Comparison of ENCODE assay signal across 24 cellular contexts in genomic region chrX:9520211-9520590, GRCh38. TPM values are rescaled to one million over a fixed set of nuclear protein-coding genes. Genes with fewer than 3 reads are reported as not detected.
A peak's percentile ranks its signal among the peaks of the same experiment; 100 is the strongest.
DNase-seq lines count a peak whose midpoint lies in the region; ATAC-seq and TF ChIP-seq lines count a peak whose summit lies in the region.
"Had no signal": no experiment of that assay in that cellular context is flagged by ENCODE, and none has a peak within 500 bp of the region (broad histone marks: within the 10 kb centered on the region; RNA-seq: fewer than 3 reads in every experiment).

No MANE protein-coding gene starts in this region.

- peaks cover 59% of the 10 kb centered on the region for H3K4me1 Mint-ChIP-seq in activated naive CD4-positive, alpha-beta T cell treated with anti-CD3 and anti-CD28 coated beads, Interleukin-2, amount 50 U/mL, for 24 hours

- H3K9me2 ChIP-seq in hepatocyte (replicated peaks; ENCODE audit: insufficient read depth), result no peaks in the 10 kb centered on the region

- H3K27me3 ChIP-seq in hepatocyte (no peaks in the 10 kb centered on the region), psoas muscle (ENCODE audit: insufficient read depth in 3 of 3, low read length in 2 of 3) (no peaks in the 10 kb centered on the region)
- H3K27me3 ChIP-seq: SJCRH30 had no signal

- H3K4me3 Mint-ChIP-seq in activated naive CD4-positive, alpha-beta T cell treated with anti-CD3 and anti-CD28 coated beads, Interleukin-2, amount 50 U/mL, for 24 hours, result no peak overlapping the region
- H3K4me3 Mint-ChIP-seq: B cell; CD8-positive, alpha-beta memory T cell had no signal

- no peaks in the 10 kb centered on the region for H3K27me3 Mint-ChIP-seq in activated naive CD4-positive, alpha-beta T cell treated with anti-CD3 and anti-CD28 coated beads, Interleukin-2, amount 50 U/mL, for 24 hours
- H3K27me3 Mint-ChIP-seq: B cell; CD8-positive, alpha-beta memory T cell had no signal

- H3K9me3 Mint-ChIP-seq in activated naive CD4-positive, alpha-beta T cell treated with anti-CD3 and anti-CD28 coated beads, Interleukin-2, amount 50 U/mL, for 24 hours, result no peaks in the 10 kb centered on the region
- H3K9me3 Mint-ChIP-seq in activated naive CD4-positive, alpha-beta T cell treated with anti-CD3 and anti-CD28 coated beads, Interleukin-2, amount 50 U/mL, for 72 hours, result no peaks in the 10 kb centered on the region
- H3K9me3 Mint-ChIP-seq: CD8-positive, alpha-beta memory T cell had no signal

- DNase-seq in activated naive CD4-positive, alpha-beta T cell treated with anti-CD3 and anti-CD28 coated beads, Interleukin-2, amount 50 U/mL, for 72 hours (ENCODE audit: low spot score in 2 of 2), result no peak
- no peak for DNase-seq in hepatocyte (ENCODE audit: low spot score)
- DNase-seq in psoas muscle, result no peak
- DNase-seq in stimulated activated CD4-positive, alpha-beta T cell treated with anti-CD3 and anti-CD28 coated beads, Interleukin-4, amount 100 ng/mL, for 4 hours, result no peak
- DNase-seq: Calu3; CD8-positive, alpha-beta memory T cell; DMS79 treated with DMSO at 0.1 percent for 48 hours; Kasumi-1; NCI-H1092 treated with DMSO at 0.1 percent for 48 hours; NCI-H1436; NCI-H187; NCI-H2081 treated with DMSO at 0.1 percent for 48 hours; NCI-H2171; NCI-H226; NCI-H510A; NCI-H774; SJCRH30 had no signal

- TF ChIP-seq CTCF in hepatocyte (IDR thresholded peaks at IDR 0.05; ENCODE audit: poor library complexity) (no peak), psoas muscle (IDR thresholded peaks at IDR 0.05) (no peak)

- H3K36me3 ChIP-seq in hepatocyte (replicated peaks; ENCODE audit: insufficient read depth, low read depth) (no peaks in the 10 kb centered on the region), psoas muscle (ENCODE audit: insufficient read depth in 1 of 2, low read depth in 1 of 2) (no peaks in the 10 kb centered on the region)
- H3K36me3 ChIP-seq: SJCRH30 had no signal

- H3K9me3 ChIP-seq in hepatocyte (ENCODE audit: low read depth) (no peaks in the 10 kb centered on the region), psoas muscle (no peaks in the 10 kb centered on the region)
- H3K9me3 ChIP-seq: SJCRH30 had no signal

- ATAC-seq in activated naive CD4-positive, alpha-beta T cell treated with anti-CD3 and anti-CD28 coated beads, Interleukin-2, amount 50 U/mL, for 72 hours, result no peak
- peak in 3 of 4 donors; percentile 8 to 10 (median 10) for ATAC-seq in psoas muscle
- ATAC-seq in HG03439 (IDR thresholded peaks at IDR 0.05; ENCODE audit: unreplicated experiment), result no peak
- ATAC-seq in HG02759 (IDR thresholded peaks at IDR 0.05; ENCODE audit: unreplicated experiment), result no peak
- ATAC-seq: HepG2 had no signal

- WGBS in hepatocyte (ENCODE audit: low lambda C conversion rate, missing lambda C conversion rate), result 61% methylated on average over 6 of the region's 6 CpGs
- 73 to 87% (median 82%) methylated on average over 6 of the region's 6 CpGs for WGBS in psoas muscle, 3 donors

- H4K20me1 ChIP-seq in hepatocyte (ENCODE audit: insufficient read depth, poor library complexity, severe bottlenecking), result no peaks in the 10 kb centered on the region

- H2AFZ ChIP-seq in hepatocyte, result no peak overlapping the region

- H3K36me3 Mint-ChIP-seq in activated naive CD4-positive, alpha-beta T cell treated with anti-CD3 and anti-CD28 coated beads, Interleukin-2, amount 50 U/mL, for 24 hours, result no peaks in the 10 kb centered on the region
- no peaks in the 10 kb centered on the region for H3K36me3 Mint-ChIP-seq in activated naive CD4-positive, alpha-beta T cell treated with anti-CD3 and anti-CD28 coated beads, Interleukin-2, amount 50 U/mL, for 72 hours
- H3K36me3 Mint-ChIP-seq: CD8-positive, alpha-beta memory T cell had no signal

- peak overlapping the region; percentile 31 for H3K27ac ChIP-seq in hepatocyte
- H3K27ac ChIP-seq in psoas muscle, result peak overlapping the region; percentile 36
- H3K27ac ChIP-seq: 22Rv1, C4-2B, SJCRH30 had no signal

- no peak overlapping the region for H3K4me2 ChIP-seq in hepatocyte

- H3K4me1 ChIP-seq in hepatocyte (ENCODE audit: insufficient read depth) (no peaks in the 10 kb centered on the region), psoas muscle (peaks cover 14% of the 10 kb centered on the region)
- H3K4me1 ChIP-seq: SJCRH30 had no signal

- intact Hi-C loops in psoas muscle (cut with DNase I), result no loop called here

- no peak overlapping the region for H3K4me3 ChIP-seq in hepatocyte
- no peak overlapping the region for H3K4me3 ChIP-seq in psoas muscle
- H3K4me3 ChIP-seq: SJCRH30 had no signal

- peaks cover 9% of the 10 kb centered on the region for H3K79me2 ChIP-seq in hepatocyte

- H3K27ac Mint-ChIP-seq in activated naive CD4-positive, alpha-beta T cell treated with anti-CD3 and anti-CD28 coated beads, Interleukin-2, amount 50 U/mL, for 24 hours, result peak overlapping the region; percentile 19
- no peak overlapping the region for H3K27ac Mint-ChIP-seq in activated naive CD4-positive, alpha-beta T cell treated with anti-CD3 and anti-CD28 coated beads, Interleukin-2, amount 50 U/mL, for 72 hours
- H3K27ac Mint-ChIP-seq: B cell had no signal

RNA-seq across cellular contexts. Expression of gene TBL1X, which starts 55.3 kb away (rescaled TPM):
- 10 to 100 TPM in 1 of 2 donors, 1 to 10 TPM in 1; 9.2 to 17.4 TPM for total RNA-seq in activated naive CD4-positive, alpha-beta T cell treated with anti-CD3 and anti-CD28 coated beads, Interleukin-2, amount 50 U/mL, for 72 hours
- total RNA-seq in hepatocyte (14.9 and 18.6 TPM in 2 replicates), psoas muscle (10 to 100 TPM in 1 of 4 donors, 1 to 10 TPM in 3; 7.1 to 17.6 (median 8.0) TPM)
- polyA plus RNA-seq in hepatocyte (12.3 and 16.0 TPM in 2 replicates), psoas muscle (1 to 10 TPM; 2.0 to 8.0 (median 3.4) TPM)

Comparison
In these comparisons a context has a peak if more than half of its experiments do, and no peak if none do; other contexts are left out.
1. ATAC-seq: peak in psoas muscle (3 of 4); none in activated naive CD4-positive, alpha-beta T cell treated with anti-CD3 and anti-CD28 coated beads, Interleukin-2, amount 50 U/mL, for 72 hours (0 of 2), HG03439 (single experiment) and HG02759 (single experiment).